In genomic region chr10:57035310-57035709, GRCh38 we compare ENCODE assay signal across 26 cellular contexts.
"Had no signal": no experiment of that assay in that cellular context is flagged by ENCODE, and none has a peak within 500 bp of the region (broad histone marks: within the 10 kb centered on the region; RNA-seq: fewer than 3 reads in every experiment).

No MANE protein-coding gene starts in this region.

- DNase-seq: naive thymus-derived CD4-positive, alpha-beta T cell; natural killer cell; occipital lobe; posterior cingulate gyrus; psoas muscle; right cardiac atrium; right lobe of liver; sigmoid colon; small intestine; stimulated activated CD4-positive, alpha-beta T cell treated with anti-CD3 and anti-CD28 coated beads, Interleukin-15, amount 100 ng/mL, for 24 hours; stimulated activated CD4-positive, alpha-beta T cell treated with anti-CD3 and anti-CD28 coated beads, Interleukin-2, amount 100 ng/mL, for 24 hours; stimulated activated CD4-positive, alpha-beta T cell treated with anti-CD3 and anti-CD28 coated beads, Interleukin-2, amount 100 ng/mL, for 48 hours; stimulated activated CD4-positive, alpha-beta T cell treated with anti-CD3 and anti-CD28 coated beads, Interleukin-4, amount 100 ng/mL, for 24 hours; stimulated activated naive B cell treated with anti-CD40 and anti-IgM and Interleukin-4, amounts not matched to agents 10 μg/mL and 1 μg/mL and 100 μg/mL, for 72 hours; stimulated activated naive CD8-positive, alpha-beta T cell treated with anti-CD3 and anti-CD28 coated beads, Interleukin-15, amount 100 ng/mL, for 72 hours; stimulated activated naive CD8-positive, alpha-beta T cell treated with anti-CD3 and anti-CD28 coated beads, Interleukin-15, Interleukin-2, amounts not matched to agents 100 U/mL and 50 U/mL, for 24 hours; substantia nigra; testis; tibial artery; transverse colon; upper lobe of right lung; uterus had no signal

- H3K9me3 ChIP-seq: testis, uterus had no signal

- H3K27ac ChIP-seq: neural progenitor cell, parathyroid adenoma, psoas muscle, right lobe of liver, sigmoid colon, suprapubic skin, testis, tibial artery, transverse colon, upper lobe of right lung, uterus had no signal

- H3K4me3 ChIP-seq: neural progenitor cell, psoas muscle, right lobe of liver, sigmoid colon, suprapubic skin, testis, tibial artery, transverse colon, upper lobe of right lung, uterus had no signal

- H3K4me1 ChIP-seq: neural progenitor cell, parathyroid adenoma, psoas muscle, right lobe of liver, sigmoid colon, suprapubic skin, testis, tibial artery, transverse colon, upper lobe of right lung, uterus had no signal

- FAIRE-seq: small intestine had no signal

- H3K36me3 ChIP-seq: neural progenitor cell, right lobe of liver, sigmoid colon, suprapubic skin, tibial artery, transverse colon, upper lobe of right lung, uterus had no signal

- H3K27me3 ChIP-seq: neural progenitor cell, right lobe of liver, sigmoid colon, suprapubic skin, testis, tibial artery, transverse colon, upper lobe of right lung, uterus had no signal

- ATAC-seq: naive thymus-derived CD4-positive, alpha-beta T cell; natural killer cell; psoas muscle; right cardiac atrium; right lobe of liver; stimulated activated effector memory CD8-positive, alpha-beta T cell treated with anti-CD3 and anti-CD28 coated beads, Interleukin-12 subunit alpha, Interleukin-12 subunit beta, amount 100 ng/mL, for 72 hours; stimulated activated naive B cell treated with anti-CD40 and anti-IgM and Interleukin-4, amounts not matched to agents 10 μg/mL and 1 μg/mL and 100 μg/mL, for 72 hours; stimulated activated naive CD8-positive, alpha-beta T cell treated with anti-CD3 and anti-CD28 coated beads, Interleukin-15, amount 100 ng/mL, for 72 hours; stimulated activated naive CD8-positive, alpha-beta T cell treated with anti-CD3 and anti-CD28 coated beads, Interleukin-15, Interleukin-2, amounts not matched to agents 100 U/mL and 50 U/mL, for 24 hours; upper lobe of right lung had no signal
